ENCODE assay signal across 1 cellular context in genomic region chr11:103091810-103092524, GRCh38.
TF ChIP-seq lines count a peak whose summit lies in the region.

Gene DCUN1D5 (minus strand): TSS chr11:103092160. CDS start chr11:103091872, 288 bp downstream.

TF ChIP-seq in H1, 55 proteins besides CTCF, POLR2A, EP300 and RAD21 (continued from another document):
- TF ChIP-seq SUZ12 (IDR thresholded peaks at IDR 0.05; ENCODE audit: low read length) (no peak), SAP30 (IDR thresholded peaks at IDR 0.05; ENCODE audit: insufficient read depth, insufficient replicate concordance, low read length) (peak; percentile 25), BRCA1 (IDR thresholded peaks at IDR 0.05; ENCODE audit: low read depth, low read length) (no peak), CEBPB (IDR thresholded peaks at IDR 0.05; ENCODE audit: low read depth, low read length) (peak; percentile 98), PHF8 (conservative IDR thresholded peaks at IDR 0.05; ENCODE audit: low read depth, low read length) (peak; percentile 85), KDM1A (IDR thresholded peaks at IDR 0.05; ENCODE audit: borderline replicate concordance, low read length) (no peak), EZH2 (IDR thresholded peaks at IDR 0.05; ENCODE audit: low read depth, low read length, severe bottlenecking) (no peak), TAF1 (IDR thresholded peaks at IDR 0.05; ENCODE audit: low read depth, low read length) (peak; percentile 91), ASH2L (IDR thresholded peaks at IDR 0.05; ENCODE audit: low read length) (peak; percentile 95), RXRA (IDR thresholded peaks at IDR 0.05; ENCODE audit: insufficient read depth, low read depth, low read length) (no peak), CBX8 (IDR thresholded peaks at IDR 0.05; ENCODE audit: borderline replicate concordance, low read depth, low read length) (no peak), CHD1 (IDR thresholded peaks at IDR 0.05; ENCODE audit: low read depth, low read length) (no peak), CTBP2 (IDR thresholded peaks at IDR 0.05; ENCODE audit: borderline replicate concordance, insufficient read depth, insufficient read length, low read length) (no peak), SP2 (IDR thresholded peaks at IDR 0.05; ENCODE audit: low read length) (no peak), E2F6 (IDR thresholded peaks at IDR 0.05) (0 out of 2 replicates have a peak, but pooled peaks have one; percentile 13), YY1 (IDR thresholded peaks at IDR 0.05; ENCODE audit: low read depth, low read length) (no peak), SIN3A (conservative IDR thresholded peaks at IDR 0.05 in 1 of 2, IDR thresholded peaks at IDR 0.05 in 1 of 2; ENCODE audit: low read depth in 1 of 2, low read length in 2 of 2) (peak; percentile 49 to 69; a peak in 2 of 4 replicates), NANOG (IDR thresholded peaks at IDR 0.05; ENCODE audit: insufficient read depth, low read depth, low read length, poor library complexity, severe bottlenecking) (no peak), GTF2F1 (IDR thresholded peaks at IDR 0.05; ENCODE audit: borderline replicate concordance, low read depth, low read length) (no peak), BACH1 (IDR thresholded peaks at IDR 0.05; ENCODE audit: low read length) (no peak)
